8 cellular contexts compared by ENCODE assay signal in the genomic region with DNA sequence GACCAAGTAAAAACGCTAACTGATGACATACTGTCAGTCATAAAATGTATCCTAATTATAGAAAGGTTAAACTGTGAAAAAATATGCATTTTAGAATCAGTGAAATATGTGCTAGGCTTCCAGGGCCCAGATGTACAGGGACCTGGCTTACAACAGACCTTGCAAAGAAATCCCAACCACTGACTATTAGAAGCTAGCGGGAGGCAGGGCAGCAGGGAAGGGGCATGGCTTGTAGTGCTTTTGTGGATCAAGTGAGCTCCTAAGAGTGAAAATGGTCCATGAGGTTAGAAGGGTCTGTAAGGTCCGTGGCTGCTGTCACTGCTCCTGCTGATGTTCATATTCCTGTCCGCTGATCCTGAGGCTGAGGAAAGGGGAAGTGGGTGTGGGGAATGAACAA. TPM values are rescaled to one million over a fixed set of nuclear protein-coding genes. Genes with fewer than 3 reads are reported as not detected.
A peak's percentile ranks its signal among the peaks of the same experiment; 100 is the strongest.
DNase-seq lines count a peak whose midpoint lies in the region; ATAC-seq, FAIRE-seq and TF ChIP-seq lines count a peak whose summit lies in the region.
"Not testable (repeated sequence)": the region's sequence is repeated elsewhere in the genome, so short reads cannot be mapped to it uniquely, and the experiment has no call there.

No MANE protein-coding gene starts in this region.

- not testable (repeated sequence) for H3K9me3 Mint-ChIP-seq in glutamatergic neuron (ENCODE audit: unreplicated experiment)

- not testable (repeated sequence) for H3K36me3 ChIP-seq in SK-N-SH (replicated peaks in 1 of 2; ENCODE audit: control insufficient read depth in 1 of 2, insufficient read depth in 2 of 2, low read length in 1 of 2); mesodermal cell (ENCODE audit: control insufficient read depth, insufficient read depth, low read length); psoas muscle (ENCODE audit: insufficient read depth in 1 of 2, low read depth in 1 of 2)

- POLR2A ChIA-PET in SK-N-SH (lab: Yijun Ruan, JAX) = not testable (repeated sequence)

- not testable (repeated sequence) for TF ChIP-seq RAD21 in SK-N-SH (IDR thresholded peaks at IDR 0.05; ENCODE audit: low read length)

- not testable (repeated sequence) for TF ChIP-seq CTCF in SK-N-SH (IDR thresholded peaks at IDR 0.05); choroid plexus epithelial cell (conservative IDR thresholded peaks at IDR 0.05; ENCODE audit: low read depth, low read length); glutamatergic neuron (IDR thresholded peaks at IDR 0.05; ENCODE audit: partially characterized antibody, unreplicated experiment); psoas muscle (IDR thresholded peaks at IDR 0.05)

- H3K36me3 Mint-ChIP-seq in glutamatergic neuron (ENCODE audit: unreplicated experiment) = not testable (repeated sequence)

- H3K9ac ChIP-seq in SK-N-SH = not testable (repeated sequence)

- not testable (repeated sequence) for DNase-seq in SK-N-SH; glutamatergic neuron; psoas muscle; urothelium cell line (ENCODE audit: low spot score)
- DNase-seq in choroid plexus epithelial cell (ENCODE audit: low read depth) = peak; percentile 21

- WGBS in SK-N-SH (ENCODE audit: low lambda C conversion rate) = 96% methylated on average over 2 of the region's 4 CpGs
- WGBS in mesodermal cell (ENCODE audit: insufficient coverage in 2 of 2), 2 experiments = no CpG with 5 or more reads among the region's 4 CpGs
- WGBS in psoas muscle, 3 donors = 68 to 90% (median 75%) methylated on average over 2 to 3 of the region's 4 CpGs

- H3K27ac ChIP-seq in SK-N-SH (ENCODE audit: low read depth in 2 of 2, low read length in 1 of 2) (peak overlapping the region; percentile 47 to 69; a peak in 3 of 4 replicates), mesodermal cell (ENCODE audit: low read depth, low read length, severe bottlenecking) (peak overlapping the region; percentile 82), psoas muscle (peak overlapping the region; percentile 23)

- not testable (repeated sequence) for H4K20me1 ChIP-seq in SK-N-SH (ENCODE audit: insufficient read depth)

- H3K9me3 ChIP-seq in SK-N-SH; mesodermal cell (ENCODE audit: control insufficient read depth, low read length); psoas muscle: not testable (repeated sequence)

- H3F3A ChIP-seq in SK-N-SH (replicated peaks; ENCODE audit: insufficient read depth) = not testable (repeated sequence)

- H3K27ac Mint-ChIP-seq in glutamatergic neuron (ENCODE audit: unreplicated experiment) = peak overlapping the region; percentile 94

- H3K27me3 ChIP-seq in SK-N-SH (ENCODE audit: insufficient read depth); psoas muscle (ENCODE audit: insufficient read depth in 3 of 3, low read length in 2 of 3): not testable (repeated sequence)

- H3K9me2 ChIP-seq in SK-N-SH = not testable (repeated sequence)

- not testable (repeated sequence) for H3K4me2 ChIP-seq in SK-N-SH

- not testable (repeated sequence) for TF ChIP-seq EP300 in SK-N-SH (IDR thresholded peaks at IDR 0.05; ENCODE audit: borderline replicate concordance in 1 of 2, low read depth in 1 of 2, low read length in 1 of 2)

- intact Hi-C loops in psoas muscle (cut with DNase I) = not testable (repeated sequence)

- not testable (repeated sequence) for H3K4me3 Mint-ChIP-seq in glutamatergic neuron (ENCODE audit: unreplicated experiment)

- peaks cover 11% of the 10 kb centered on the region for H3K4me1 Mint-ChIP-seq in glutamatergic neuron (ENCODE audit: low read depth, unreplicated experiment)

- not testable (repeated sequence) for H2AFZ ChIP-seq in SK-N-SH (ENCODE audit: low read depth)

- H3K4me1 ChIP-seq in SK-N-SH (ENCODE audit: control insufficient read depth in 1 of 2, insufficient read depth in 2 of 2, low read depth in 1 of 2, low read length in 1 of 2) = peaks cover 11 to 12% of the 10 kb centered on the region in 2 experiments; a peak in 3 of 4 replicates
- not testable (repeated sequence) for H3K4me1 ChIP-seq in mesodermal cell (ENCODE audit: control insufficient read depth, insufficient read depth, low read length, poor library complexity, severe bottlenecking); psoas muscle

- not testable (repeated sequence) for H3K4me3 ChIP-seq in SK-N-SH (ENCODE audit: low read depth in 2 of 2, low read length in 1 of 2); mesodermal cell (ENCODE audit: extremely low read depth, insufficient read depth, low read length, poor library complexity, severe bottlenecking); psoas muscle
- peak overlapping the region; percentile 24 for H3K4me3 ChIP-seq in choroid plexus epithelial cell (ENCODE audit: low read depth, low read length)

- FAIRE-seq in urothelium cell line (lab: Jason Lieb, UNC) = peak; percentile 55

- not testable (repeated sequence) for H3K79me2 ChIP-seq in SK-N-SH (ENCODE audit: insufficient read depth)

- peak; percentile 8 for ATAC-seq in GM18907 (IDR thresholded peaks at IDR 0.05; ENCODE audit: unreplicated experiment)
- peak; percentile 9 for ATAC-seq in HG03460 (IDR thresholded peaks at IDR 0.05; ENCODE audit: unreplicated experiment)
- ATAC-seq in psoas muscle = peak in 1 of 4 donors; percentile 16

- H3K27me3 Mint-ChIP-seq in glutamatergic neuron (ENCODE audit: unreplicated experiment) = not testable (repeated sequence)

- CTCF ChIA-PET in SK-N-SH (lab: Yijun Ruan, JAX) = not testable (repeated sequence)

RNA-seq across cellular contexts. Expression of gene FKBP9, which starts 40.7 kb away (rescaled TPM):
- polyA plus RNA-seq in SK-N-SH (2012; rRNA removed) = 211 and 219 TPM in 2 replicates
- polyA plus RNA-seq in SK-N-SH (2012; cell fraction: cytosol; rRNA removed) = 262 TPM in 2 replicates
- 143 and 147 TPM in 2 replicates for polyA plus RNA-seq in SK-N-SH (2012; cell fraction: nucleus; rRNA removed)
- total RNA-seq in glutamatergic neuron (ENCODE audit: unreplicated experiment) = 90.7 TPM
- 47.4 TPM for polyA plus RNA-seq in mesodermal cell (2013, experiment 1 of 2)
- polyA plus RNA-seq in mesodermal cell (2013, experiment 2 of 2) = 47.6 TPM
- total RNA-seq in psoas muscle = 10 to 100 TPM; 23.2 to 42.6 (median 33.8) TPM
- 10 to 100 TPM; 10.6 to 22.1 (median 15.1) TPM for polyA plus RNA-seq in psoas muscle

Comparison
In these comparisons a context has a peak if more than half of its experiments do, and no peak if none do; other contexts are left out.
1. H3K27ac ChIP-seq: peak in every context shown above with its lines; median percentile 82 in mesodermal cell; 58 in SK-N-SH; 23 in psoas muscle.